In genomic region chr6:36358235-36358915, GRCh38 we compare ENCODE assay signal across 1 cellular context.
TF ChIP-seq lines count a peak whose summit lies in the region.

No MANE protein-coding gene starts in this region.

TF ChIP-seq in K562, 482 proteins besides CTCF, POLR2A, EP300 and RAD21 (continued from another document):
- peak; percentile 28; the same call in 1 of the 2 replicates for TF ChIP-seq ELF1 (tag; IDR thresholded peaks at IDR 0.05)
- peak; percentile 70 for TF ChIP-seq USF2 (CRISPR knock-in tag; IDR thresholded peaks at IDR 0.05)
- no peak for TF ChIP-seq ZNF518B (CRISPR knock-in tag; IDR thresholded peaks at IDR 0.05)
- TF ChIP-seq CBX3 (IDR thresholded peaks at IDR 0.05; ENCODE audit: borderline replicate concordance in 1 of 2, low read length in 2 of 2), result no peak
